Comparison of ENCODE assay signal across 9 cellular contexts in genomic region chr1:217089239-217090014, GRCh38.
DNase-seq lines count a peak whose midpoint lies in the region; ATAC-seq, FAIRE-seq and TF ChIP-seq lines count a peak whose summit lies in the region.
"Had no signal": no experiment of that assay in that cellular context is flagged by ENCODE, and none has a peak within 500 bp of the region (broad histone marks: within the 10 kb centered on the region; RNA-seq: fewer than 3 reads in every experiment).

No MANE protein-coding gene starts in this region.

- no peak overlapping the region for H3K27ac Mint-ChIP-seq in CD14-positive monocyte
- H3K27ac Mint-ChIP-seq: CD4-positive, CD25-positive, alpha-beta regulatory T cell had no signal

- no peaks in the 10 kb centered on the region for H3K36me3 Mint-ChIP-seq in CD14-positive monocyte
- H3K36me3 Mint-ChIP-seq: CD4-positive, CD25-positive, alpha-beta regulatory T cell had no signal

- FAIRE-seq in D721Med (lab: Jason Lieb, UNC): no peak

- peaks cover 0 to 19% (median 6%) of the 10 kb centered on the region in 7 donors for H3K9me3 Mint-ChIP-seq in CD14-positive monocyte

- H3K27me3 Mint-ChIP-seq in CD14-positive monocyte (ENCODE audit: low read depth in 3 of 3): peaks cover 22 to 29% (median 24%) of the 10 kb centered on the region in 3 donors

- peak; percentile 66 for ATAC-seq in sciatic nerve

- intact Hi-C loops in sciatic nerve (cut with DNase I) (no loop called here), CD14-positive monocyte (cut with micrococcal nuclease) (no loop called here)

- DNase-seq in SHP77 (lab: John Stamatoyannopoulos, UW) (peak; percentile 36 to 45), SHP77 treated with DMSO at 0.1 percent for 48 hours (lab: John Stamatoyannopoulos, UW) (no peak), amniotic epithelial cell (ENCODE audit: low read depth) (peak; percentile 67), hippocampal formation (lab: John Stamatoyannopoulos, UW) (peak; percentile 42 to 45), sciatic nerve (ENCODE audit: low spot score) (no peak), CD14-positive monocyte (ENCODE audit: low spot score) (no peak), D721Med (ENCODE audit: insufficient read length, low spot score) (no peak), NK-92 (lab: John Stamatoyannopoulos, UW; ENCODE audit: unreplicated experiment) (no peak)
- DNase-seq: CD4-positive, CD25-positive, alpha-beta regulatory T cell had no signal

- H3K4me1 Mint-ChIP-seq in CD14-positive monocyte: peaks cover 3% of the 10 kb centered on the region

- H3K4me3 Mint-ChIP-seq in CD14-positive monocyte: peak overlapping the region in 1 of 2 donors; percentile 82

- TF ChIP-seq CTCF in CD14-positive monocyte (IDR thresholded peaks at IDR 0.05) (no peak), D721Med (IDR thresholded peaks at IDR 0.05; ENCODE audit: insufficient read depth, missing control alignments) (no peak)

Comparison
In these comparisons a context has a peak if more than half of its experiments do, and no peak if none do; other contexts are left out.
1. DNase-seq: peak in SHP77 (2 of 2), amniotic epithelial cell (single experiment) and hippocampal formation (2 of 2); none in SHP77 treated with DMSO at 0.1 percent for 48 hours (single experiment), sciatic nerve (single experiment), CD14-positive monocyte (single experiment), D721Med (single experiment) and NK-92 (single experiment).